7 cellular contexts compared by ENCODE assay signal in genomic region chr17:80415626-80416042, GRCh38. TPM values are rescaled to one million over a fixed set of nuclear protein-coding genes. Genes with fewer than 3 reads are reported as not detected.
DNase-seq lines count a peak whose midpoint lies in the region; ATAC-seq and TF ChIP-seq lines count a peak whose summit lies in the region.

No MANE protein-coding gene starts in this region.

- H3K27me3 ChIP-seq in iPS DF 6.9 (ENCODE audit: control insufficient read depth, insufficient read depth, low read length) (peaks cover 2% of the 10 kb centered on the region; the same call in 1 of the 2 replicates), subcutaneous abdominal adipose tissue (ENCODE audit: control insufficient read depth in 5 of 5, insufficient read depth in 4 of 5, low read length in 5 of 5) (no peaks in the 10 kb centered on the region)

- CTCF ChIA-PET in activated CD4-positive, alpha-beta memory T cell treated with anti-CD3 and anti-CD28 coated beads for 36 hours (lab: Charles Lee) = interaction anchor here (0.7 to 2.1 kb wide), 2 partner anchors 12 to 314 kb away, joined by 4 to 8 read pairs; partner anchors contain the start of gene GAA

- no peaks in the 10 kb centered on the region for H3K36me3 Mint-ChIP-seq in activated CD4-positive, alpha-beta memory T cell treated with anti-CD3 and anti-CD28 coated beads for 36 hours

- peak overlapping the region; percentile 73 to 97 (median 90) for H3K9ac ChIP-seq in subcutaneous abdominal adipose tissue (ENCODE audit: low read length in 5 of 5)

- H3K4me1 ChIP-seq in iPS DF 6.9 (ENCODE audit: control insufficient read depth, insufficient read depth, low read length) = no peaks in the 10 kb centered on the region
- H3K4me1 ChIP-seq in subcutaneous abdominal adipose tissue (ENCODE audit: control insufficient read depth in 5 of 5, insufficient read depth in 5 of 5, low read length in 5 of 5) = peaks cover 3 to 30% (median 26%) of the 10 kb centered on the region in 5 donors

- H3K27ac ChIP-seq in iPS DF 6.9 (ENCODE audit: low read length) = no peak overlapping the region
- H3K27ac ChIP-seq in subcutaneous abdominal adipose tissue (ENCODE audit: low read depth, low read length) = peak overlapping the region; percentile 93

- DNase-seq in HFF-Myc (ENCODE audit: extremely low read depth, low read depth) = no peak
- DNase-seq in activated CD4-positive, alpha-beta memory T cell treated with anti-CD3 and anti-CD28 coated beads for 36 hours = no peak
- DNase-seq in iPS DF 6.9 (ENCODE audit: low read depth, low spot score) = no peak
- no peak for DNase-seq in left lobe of liver (ENCODE audit: low spot score)
- no peak for DNase-seq in mesenteric fat pad (ENCODE audit: low spot score)
- no peak for DNase-seq in NCI-H146 (lab: John Stamatoyannopoulos, UW)

- H3K9me3 Mint-ChIP-seq in activated CD4-positive, alpha-beta memory T cell treated with anti-CD3 and anti-CD28 coated beads for 36 hours = no peaks in the 10 kb centered on the region

- WGBS in iPS DF 6.9 (ENCODE audit: insufficient coverage, insufficient read length) = no CpG with 5 or more reads among the region's 36 CpGs

- no peak for ATAC-seq in left lobe of liver

- POLR2A ChIA-PET in activated CD4-positive, alpha-beta memory T cell treated with anti-CD3 and anti-CD28 coated beads for 36 hours (lab: Charles Lee) = no interaction called here

- no peak for TF ChIP-seq CTCF in HFF-Myc (IDR thresholded peaks at IDR 0.05; ENCODE audit: low read depth, low read length, missing control alignments)

- peak overlapping the region; percentile 82 for H3K4me3 Mint-ChIP-seq in activated CD4-positive, alpha-beta memory T cell treated with anti-CD3 and anti-CD28 coated beads for 36 hours

- H3K36me3 ChIP-seq in iPS DF 6.9 (ENCODE audit: control insufficient read depth, insufficient read depth, low read length) = no peaks in the 10 kb centered on the region; the same call in 1 of the 2 replicates
- peaks cover 2 to 31% (median 26%) of the 10 kb centered on the region in 5 donors for H3K36me3 ChIP-seq in subcutaneous abdominal adipose tissue (ENCODE audit: control insufficient read depth in 5 of 5, insufficient read depth in 5 of 5, low read length in 5 of 5)

- H3K4me3 ChIP-seq in HFF-Myc (replicated peaks; ENCODE audit: low read depth, low read length) (peak overlapping the region; percentile 62), iPS DF 6.9 (ENCODE audit: low read length) (peak overlapping the region; percentile 92), subcutaneous abdominal adipose tissue (ENCODE audit: low read depth in 1 of 5, low read length in 5 of 5) (peak overlapping the region; percentile 54 to 92 (median 79))

- intact Hi-C loops in activated CD4-positive, alpha-beta memory T cell treated with anti-CD3 and anti-CD28 coated beads for 36 hours (cut with micrococcal nuclease) = no loop called here

- no peaks in the 10 kb centered on the region for H3K9me3 ChIP-seq in iPS DF 6.9 (ENCODE audit: control insufficient read depth, insufficient read depth, low read length)
- no peaks in the 10 kb centered on the region for H3K9me3 ChIP-seq in subcutaneous abdominal adipose tissue (ENCODE audit: control insufficient read depth in 5 of 5, low read length in 5 of 5)

- peaks cover 10% of the 10 kb centered on the region for H3K27me3 Mint-ChIP-seq in activated CD4-positive, alpha-beta memory T cell treated with anti-CD3 and anti-CD28 coated beads for 36 hours

- peaks cover 20% of the 10 kb centered on the region for H3K4me1 Mint-ChIP-seq in activated CD4-positive, alpha-beta memory T cell treated with anti-CD3 and anti-CD28 coated beads for 36 hours (ENCODE audit: low read depth)

- peak overlapping the region; percentile 57 for H3K27ac Mint-ChIP-seq in activated CD4-positive, alpha-beta memory T cell treated with anti-CD3 and anti-CD28 coated beads for 36 hours

RNA-seq across cellular contexts. Expression of gene ENDOV, which starts 0.7 kb away (rescaled TPM):
- total RNA-seq in activated CD4-positive, alpha-beta memory T cell treated with anti-CD3 and anti-CD28 coated beads for 36 hours = 10 to 100 TPM; 16.1 to 16.3 TPM
- total RNA-seq in left lobe of liver = 15.6 TPM
- 10.5 TPM for total RNA-seq in mesenteric fat pad
